ENCODE assay signal across 1 cellular context in the genomic region with DNA sequence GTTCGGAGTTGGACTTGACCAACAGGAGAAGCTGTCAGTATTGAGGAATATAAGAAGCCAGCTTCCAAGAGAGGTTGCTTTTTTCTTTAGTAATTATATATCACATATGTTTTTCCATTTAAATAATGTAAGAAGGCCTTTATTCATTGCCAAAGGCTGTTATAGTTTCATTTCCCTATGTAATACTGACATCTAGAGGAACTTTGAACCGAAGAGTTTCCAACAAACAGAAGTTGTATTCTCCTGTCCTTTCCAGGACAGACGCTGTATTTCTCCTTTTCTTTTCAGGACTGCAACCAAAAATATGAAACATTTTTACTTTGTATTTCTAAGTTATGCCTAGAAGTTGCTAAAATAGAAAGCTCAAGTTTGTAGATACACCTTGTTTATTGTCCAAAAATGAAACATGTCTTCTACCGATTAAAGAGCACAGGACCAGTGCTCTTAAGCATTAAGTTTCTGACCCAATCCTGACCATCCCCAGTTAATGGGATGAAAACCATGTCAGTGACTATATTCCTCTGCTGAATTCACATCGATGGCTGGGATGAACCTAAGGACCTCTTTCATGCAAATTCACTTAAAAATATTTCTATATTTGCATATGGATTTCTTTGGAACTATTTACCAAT.
TF ChIP-seq lines count a peak whose summit lies in the region.

No MANE protein-coding gene starts in this region.

TF ChIP-seq in H1, 55 proteins besides CTCF, POLR2A, EP300 and RAD21 (continued from another document):
- TF ChIP-seq EZH2 (IDR thresholded peaks at IDR 0.05; ENCODE audit: low read depth, low read length, severe bottlenecking) (no peak), TEAD4 (IDR thresholded peaks at IDR 0.05; ENCODE audit: low read depth, low read length) (no peak), HDAC6 (IDR thresholded peaks at IDR 0.05; ENCODE audit: low read depth, low read length) (no peak), GTF2F1 (IDR thresholded peaks at IDR 0.05; ENCODE audit: borderline replicate concordance, low read depth, low read length) (no peak), GABPA (IDR thresholded peaks at IDR 0.05; ENCODE audit: borderline replicate concordance, insufficient read depth, low read length) (no peak), BCL11A (IDR thresholded peaks at IDR 0.05; ENCODE audit: low read depth in 2 of 2, low read length in 2 of 2) (no peak), KDM5A (IDR thresholded peaks at IDR 0.05; ENCODE audit: low read length) (no peak)
- TF ChIP-seq, protein P1, sequence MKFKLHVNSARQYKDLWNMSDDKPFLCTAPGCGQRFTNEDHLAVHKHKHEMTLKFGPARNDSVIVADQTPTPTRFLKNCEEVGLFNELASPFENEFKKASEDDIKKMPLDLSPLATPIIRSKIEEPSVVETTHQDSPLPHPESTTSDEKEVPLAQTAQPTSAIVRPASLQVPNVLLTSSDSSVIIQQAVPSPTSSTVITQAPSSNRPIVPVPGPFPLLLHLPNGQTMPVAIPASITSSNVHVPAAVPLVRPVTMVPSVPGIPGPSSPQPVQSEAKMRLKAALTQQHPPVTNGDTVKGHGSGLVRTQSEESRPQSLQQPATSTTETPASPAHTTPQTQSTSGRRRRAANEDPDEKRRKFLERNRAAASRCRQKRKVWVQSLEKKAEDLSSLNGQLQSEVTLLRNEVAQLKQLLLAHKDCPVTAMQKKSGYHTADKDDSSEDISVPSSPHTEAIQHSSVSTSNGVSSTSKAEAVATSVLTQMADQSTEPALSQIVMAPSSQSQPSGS (IDR thresholded peaks at IDR 0.05; ENCODE audit: low read length), result no peak
- TF ChIP-seq, protein P2, sequence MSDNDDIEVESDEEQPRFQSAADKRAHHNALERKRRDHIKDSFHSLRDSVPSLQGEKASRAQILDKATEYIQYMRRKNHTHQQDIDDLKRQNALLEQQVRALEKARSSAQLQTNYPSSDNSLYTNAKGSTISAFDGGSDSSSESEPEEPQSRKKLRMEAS (IDR thresholded peaks at IDR 0.05), result no peak
